In the genomic region with DNA sequence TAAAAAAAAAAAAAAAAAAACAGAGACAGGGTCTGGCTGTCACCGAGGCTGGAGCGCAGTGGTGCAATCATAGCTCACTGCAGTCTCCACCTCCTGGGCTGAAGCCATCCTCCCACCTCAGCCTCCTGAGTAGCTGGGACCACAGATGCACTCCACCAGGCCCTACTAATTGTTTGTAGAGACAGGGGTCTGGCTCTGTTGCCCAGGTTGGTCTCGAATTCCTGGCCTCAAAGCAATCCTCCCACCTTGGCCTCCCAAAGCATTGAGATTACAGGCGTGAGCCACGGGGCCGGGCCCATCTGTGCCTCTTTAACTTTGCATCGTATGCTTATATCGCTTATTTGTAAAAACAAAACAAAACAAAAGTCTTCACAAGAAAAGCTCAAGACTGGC, we compare ENCODE assay signal across 8 cellular contexts. TPM values are rescaled to one million over a fixed set of nuclear protein-coding genes. Genes with fewer than 3 reads are reported as not detected.
A peak's percentile ranks its signal among the peaks of the same experiment; 100 is the strongest.
DNase-seq lines count a peak whose midpoint lies in the region; ATAC-seq and TF ChIP-seq lines count a peak whose summit lies in the region.

No MANE protein-coding gene starts in this region.

- intact Hi-C loops in activated T-helper 2 cell treated with anti-CD3 and anti-CD28 coated beads, Interferon-gamma antibody, Interleukin-2, Interleukin-4, amounts not matched to agents 10 μg/mL and 5 μg/mL and 100 μg/mL, durations not matched to agents 14 hours and 24 hours and 36 hours (cut with micrococcal nuclease): loop anchor here (2.0 kb wide), 1 partner anchor 88 kb away; a partner anchor contains a TSS

- TF ChIP-seq CTCF in right atrium auricular region (IDR thresholded peaks at IDR 0.05): no peak

- H3K9me3 Mint-ChIP-seq in activated T-helper 2 cell treated with anti-CD3 and anti-CD28 coated beads, Interferon-gamma antibody, Interleukin-2, Interleukin-4, amounts not matched to agents 10 μg/mL and 5 μg/mL and 100 μg/mL, durations not matched to agents 14 hours and 24 hours and 36 hours: no peaks in the 10 kb centered on the region

- H3K36me3 Mint-ChIP-seq in activated T-helper 2 cell treated with anti-CD3 and anti-CD28 coated beads, Interferon-gamma antibody, Interleukin-2, Interleukin-4, amounts not matched to agents 10 μg/mL and 5 μg/mL and 100 μg/mL, durations not matched to agents 14 hours and 24 hours and 36 hours (ENCODE audit: low read depth): peaks cover 3% of the 10 kb centered on the region

- H3K27me3 Mint-ChIP-seq in activated T-helper 2 cell treated with anti-CD3 and anti-CD28 coated beads, Interferon-gamma antibody, Interleukin-2, Interleukin-4, amounts not matched to agents 10 μg/mL and 5 μg/mL and 100 μg/mL, durations not matched to agents 14 hours and 24 hours and 36 hours (ENCODE audit: low read depth): no peaks in the 10 kb centered on the region

- H3K4me3 ChIP-seq in right atrium auricular region: peak overlapping the region; percentile 60 to 82

- peaks cover 4% of the 10 kb centered on the region for H3K36me3 ChIP-seq in right atrium auricular region

- no peak for ATAC-seq in HG02885 (IDR thresholded peaks at IDR 0.05; ENCODE audit: poor library complexity, unreplicated experiment)
- ATAC-seq in HG03457 (IDR thresholded peaks at IDR 0.05; ENCODE audit: unreplicated experiment): no peak
- ATAC-seq in HG02623 (IDR thresholded peaks at IDR 0.05; ENCODE audit: unreplicated experiment): no peak

- H3K27ac ChIP-seq in right atrium auricular region: peak overlapping the region; percentile 90 to 91

- H3K27me3 ChIP-seq in right atrium auricular region: no peaks in the 10 kb centered on the region

- peak overlapping the region; percentile 82 for H3K4me3 Mint-ChIP-seq in activated T-helper 2 cell treated with anti-CD3 and anti-CD28 coated beads, Interferon-gamma antibody, Interleukin-2, Interleukin-4, amounts not matched to agents 10 μg/mL and 5 μg/mL and 100 μg/mL, durations not matched to agents 14 hours and 24 hours and 36 hours (ENCODE audit: low read depth)

- peaks cover 36% of the 10 kb centered on the region for H3K4me1 Mint-ChIP-seq in activated T-helper 2 cell treated with anti-CD3 and anti-CD28 coated beads, Interferon-gamma antibody, Interleukin-2, Interleukin-4, amounts not matched to agents 10 μg/mL and 5 μg/mL and 100 μg/mL, durations not matched to agents 14 hours and 24 hours and 36 hours (ENCODE audit: low read depth)

- no peaks in the 10 kb centered on the region for H3K9me3 ChIP-seq in right atrium auricular region

- peaks cover 0 to 76% of the 10 kb centered on the region in 2 donors for H3K4me1 ChIP-seq in right atrium auricular region

- H3K27ac Mint-ChIP-seq in activated T-helper 2 cell treated with anti-CD3 and anti-CD28 coated beads, Interferon-gamma antibody, Interleukin-2, Interleukin-4, amounts not matched to agents 10 μg/mL and 5 μg/mL and 100 μg/mL, durations not matched to agents 14 hours and 24 hours and 36 hours: peak overlapping the region; percentile 84

- DNase-seq in DMS79 treated with DMSO at 0.1 percent for 48 hours (lab: John Stamatoyannopoulos, UW) (peak; percentile 36), DMS79 (lab: John Stamatoyannopoulos, UW) (no peak), right atrium auricular region (ENCODE audit: low spot score) (peak; percentile 70)
- DNase-seq in activated T-helper 2 cell treated with anti-CD3 and anti-CD28 coated beads, Interferon-gamma antibody, Interleukin-2, Interleukin-4, amounts not matched to agents 10 μg/mL and 5 μg/mL and 100 μg/mL, durations not matched to agents 14 hours and 24 hours and 36 hours (ENCODE audit: low spot score): no peak
- DNase-seq in stimulated activated CD4-positive, alpha-beta T cell treated with anti-CD3 and anti-CD28 coated beads, Interleukin-4, amount 100 ng/mL, for 24 hours: peak; percentile 47

RNA-seq across cellular contexts. Expression of a gene that starts 3.1 kb away (rescaled TPM):
- 45.5 and 46.6 TPM in 2 replicates for total RNA-seq in activated T-helper 2 cell treated with anti-CD3 and anti-CD28 coated beads, Interferon-gamma antibody, Interleukin-2, Interleukin-4, amounts not matched to agents 10 μg/mL and 5 μg/mL and 100 μg/mL, durations not matched to agents 14 hours and 24 hours and 36 hours
- 10 to 100 TPM; 53.1 to 56.3 TPM for total RNA-seq in right atrium auricular region

Comparison
In these comparisons a context has a peak if more than half of its experiments do, and no peak if none do; other contexts are left out.
1. DNase-seq: peak in DMS79 treated with DMSO at 0.1 percent for 48 hours (single experiment), right atrium auricular region (single experiment) and stimulated activated CD4-positive, alpha-beta T cell treated with anti-CD3 and anti-CD28 coated beads, Interleukin-4, amount 100 ng/mL, for 24 hours (single experiment); none in DMS79 (single experiment) and activated T-helper 2 cell treated with anti-CD3 and anti-CD28 coated beads, Interferon-gamma antibody, Interleukin-2, Interleukin-4, amounts not matched to agents 10 μg/mL and 5 μg/mL and 100 μg/mL, durations not matched to agents 14 hours and 24 hours and 36 hours (single experiment).